In the genomic region with DNA sequence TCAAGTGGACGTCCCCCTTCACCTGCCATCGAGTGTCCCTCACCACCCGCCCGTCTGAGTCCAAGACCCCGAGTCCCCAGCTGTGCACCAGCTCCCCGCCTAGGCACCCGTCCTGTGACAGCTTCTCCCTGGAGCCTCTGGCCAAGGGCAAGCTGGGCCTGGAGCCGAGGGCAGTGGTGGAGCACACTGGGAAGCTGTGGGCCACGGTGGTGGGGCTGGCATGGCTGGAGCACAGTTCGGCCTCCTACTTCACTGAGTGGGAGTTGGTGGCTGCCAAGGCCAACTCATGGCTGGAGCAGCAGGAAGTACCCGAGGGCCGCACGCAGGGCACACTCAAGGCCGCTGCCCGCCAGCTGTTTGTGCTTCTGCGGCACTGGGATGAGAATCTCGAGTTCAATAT, we compare ENCODE assay signal across 17 cellular contexts.
DNase-seq lines count a peak whose midpoint lies in the region; ATAC-seq, FAIRE-seq and TF ChIP-seq lines count a peak whose summit lies in the region.
"Had no signal": no experiment of that assay in that cellular context is flagged by ENCODE, and none has a peak within 500 bp of the region (broad histone marks: within the 10 kb centered on the region; RNA-seq: fewer than 3 reads in every experiment).

No MANE protein-coding gene starts in this region.

- no peak for DNase-seq in IMR-90
- peak; percentile 60 for DNase-seq in kidney
- DNase-seq in posterior vena cava (ENCODE audit: low spot score): peak; percentile 71
- peak; percentile 58 for DNase-seq in testis
- no peak for DNase-seq in nucleus accumbens (lab: John Stamatoyannopoulos, UW)
- no peak for DNase-seq in OCI-LY7 (ENCODE audit: low spot score)
- DNase-seq: 8988T; CD4-positive, alpha-beta memory T cell; DMS153; DMS79; GDM1; HCEC 1CT had no signal

- H3K27ac ChIP-seq in IMR-90 (ENCODE audit: insufficient read depth, low read length) (no peak overlapping the region), kidney (ENCODE audit: low read depth in 2 of 2, low read length in 2 of 2) (no peak overlapping the region), testis (no peak overlapping the region), OCI-LY7 (ENCODE audit: low read depth, low read length, poor library complexity, severe bottlenecking) (no peak overlapping the region)
- H3K27ac ChIP-seq: BLaER1 had no signal

- H4K5ac ChIP-seq in IMR-90 (ENCODE audit: low read depth, low read length): no peak overlapping the region

- H3K18ac ChIP-seq in IMR-90 (ENCODE audit: low read depth, low read length): no peak overlapping the region

- H3K14ac ChIP-seq in IMR-90 (replicated peaks; ENCODE audit: low read depth, low read length): no peak overlapping the region

- H3K27me3 ChIP-seq in IMR-90 (ENCODE audit: control insufficient read depth, insufficient read depth, low read length): peaks cover 18% of the 10 kb centered on the region
- H3K27me3 ChIP-seq in testis: no peaks in the 10 kb centered on the region
- H3K27me3 ChIP-seq: BLaER1 had no signal

- H2BK15ac ChIP-seq in IMR-90 (ENCODE audit: low read depth, low read length): no peak overlapping the region

- no peak overlapping the region for H2BK20ac ChIP-seq in IMR-90 (ENCODE audit: low read depth, low read length)

- H3K23ac ChIP-seq in IMR-90 (ENCODE audit: low read depth, low read length): no peak overlapping the region

- H3K4me1 ChIP-seq in IMR-90 (ENCODE audit: control insufficient read depth, insufficient read depth, low read length) (peaks cover 8% of the 10 kb centered on the region; the same call in 1 of the 2 replicates), kidney (ENCODE audit: control insufficient read depth in 1 of 2, insufficient read depth in 1 of 2, low read depth in 1 of 2, low read length in 2 of 2) (peaks cover 4 to 27% of the 10 kb centered on the region in 2 donors), testis (peaks cover 18% of the 10 kb centered on the region), OCI-LY7 (ENCODE audit: insufficient read depth, low read length, poor library complexity, severe bottlenecking) (peaks cover 21% of the 10 kb centered on the region)

- no peak overlapping the region for H3K4me3 ChIP-seq in IMR-90 (ENCODE audit: insufficient read depth, low read depth, low read length)
- no peak overlapping the region for H3K4me3 ChIP-seq in kidney (ENCODE audit: low read length in 2 of 2)
- H3K4me3 ChIP-seq in testis: no peak overlapping the region
- no peak overlapping the region for H3K4me3 ChIP-seq in OCI-LY7 (ENCODE audit: low read depth, low read length, poor library complexity, severe bottlenecking)
- H3K4me3 ChIP-seq: BLaER1, GM23338 had no signal

- 75% methylated on average over 9 of the region's 17 CpGs; no CpG with 5 or more reads in 1 of the 2 experiments for WGBS in IMR-90 (ENCODE audit: extremely low coverage in 2 of 2, insufficient read length in 1 of 2), 2 experiments
- 63 to 73% methylated on average over 11 to 17 of the region's 17 CpGs for WGBS in testis, 2 donors

- in situ Hi-C loops in IMR-90 (cut with MboI; ENCODE audit: low sequenced_read_pairs): no loop called here

- no peak for TF ChIP-seq RAD21 in IMR-90 (IDR thresholded peaks at IDR 0.05; ENCODE audit: low read length)

- no peaks in the 10 kb centered on the region for H3K9me2 ChIP-seq in OCI-LY7 (ENCODE audit: insufficient read depth, low read length)

- H3K79me1 ChIP-seq in IMR-90 (ENCODE audit: low read depth in 1 of 2, low read length in 2 of 2): no peaks in the 10 kb centered on the region

- peaks cover under 1% of the 10 kb centered on the region; the same call in 1 of the 2 replicates for H4K20me1 ChIP-seq in IMR-90 (ENCODE audit: insufficient read depth, low read length)
- H4K20me1 ChIP-seq in OCI-LY7 (ENCODE audit: insufficient read depth, low read length): no peaks in the 10 kb centered on the region
- H4K20me1 ChIP-seq: BLaER1 had no signal

- dilution Hi-C loops in IMR-90 (cut with HindIII; ENCODE audit: low sequenced_read_pairs, unreplicated experiment): no loop called here

- intact Hi-C loops in IMR-90 (cut with micrococcal nuclease): no loop called here
- intact Hi-C loops in kidney (cut with DNase I): no loop called here
- intact Hi-C loops in posterior vena cava (cut with DNase I): no loop called here
- intact Hi-C loops in testis (cut with DNase I; ENCODE audit: low total_unique reads): no loop called here
- intact Hi-C loops in OCI-LY7 (cut with micrococcal nuclease; ENCODE audit: unreplicated experiment): no loop called here

- H3K9me1 ChIP-seq in IMR-90 (ENCODE audit: insufficient read depth, low read length): no peaks in the 10 kb centered on the region; the same call in 1 of the 2 replicates

- no peak overlapping the region for H2AK5ac ChIP-seq in IMR-90 (ENCODE audit: low read depth, low read length)

- H4K91ac ChIP-seq in IMR-90 (ENCODE audit: insufficient read depth, low read depth, low read length): no peak overlapping the region

- H3K4ac ChIP-seq in IMR-90 (ENCODE audit: low read depth, low read length): no peak overlapping the region

- TF ChIP-seq POLR2A in IMR-90 (IDR thresholded peaks at IDR 0.05; ENCODE audit: low read depth, low read length) (no peak), testis (IDR thresholded peaks at IDR 0.05) (no peak)

- H3K79me2 ChIP-seq in OCI-LY7 (ENCODE audit: insufficient read depth, low read depth, low read length): no peaks in the 10 kb centered on the region

- H3K9me3 ChIP-seq in IMR-90 (ENCODE audit: control insufficient read depth, insufficient read depth, low read length) (no peaks in the 10 kb centered on the region), kidney (ENCODE audit: control insufficient read depth in 1 of 2, low read length in 2 of 2) (no peaks in the 10 kb centered on the region), testis (no peaks in the 10 kb centered on the region), OCI-LY7 (ENCODE audit: low read length) (no peaks in the 10 kb centered on the region)
- H3K9me3 ChIP-seq: BLaER1 had no signal

- peak overlapping the region; percentile 26 for H2AK9ac ChIP-seq in IMR-90 (replicated peaks; ENCODE audit: low read depth, low read length, poor library complexity)

- no peak overlapping the region for H3K56ac ChIP-seq in IMR-90 (ENCODE audit: extremely low read depth, insufficient read depth, low read length)

- TF ChIP-seq CTCF in IMR-90 (conservative IDR thresholded peaks at IDR 0.05; ENCODE audit: low read depth, low read length) (no peak), kidney (IDR thresholded peaks at IDR 0.05; ENCODE audit: borderline replicate concordance, extremely low read depth, insufficient read depth) (no peak), testis (IDR thresholded peaks at IDR 0.05) (no peak), OCI-LY7 (conservative IDR thresholded peaks at IDR 0.05; ENCODE audit: low read length) (no peak)

- BruUV-seq in IMR-90 (replicated peaks; lab: Mats Ljungman, UMichigan): no TSS peak
- no TSS peak for BruUV-seq in OCI-LY7 (replicated peaks; lab: Mats Ljungman, UMichigan)

- POLR2A ChIA-PET in IMR-90 (lab: Charles Lee; ENCODE audit: unreplicated experiment) (no interaction called here), OCI-LY7 (lab: Charles Lee) (interaction anchor here (0.6 to 1.2 kb wide), 2 partner anchors 9 to 1963 kb away, joined by 3 read pairs; no protein-coding TSS in a partner anchor)

- H3K4me2 ChIP-seq in IMR-90 (ENCODE audit: low read depth, low read length): no peak overlapping the region
- H3K4me2 ChIP-seq in OCI-LY7 (ENCODE audit: low read length): no peak overlapping the region
- H3K4me2 ChIP-seq: BLaER1, GM23338 had no signal

- no peak for FAIRE-seq in kidney (lab: Jason Lieb, UNC)
- FAIRE-seq: H54, HTR-8/SVneo had no signal

- no peak overlapping the region for H2AFZ ChIP-seq in IMR-90 (replicated peaks; ENCODE audit: low read length, poor library complexity)
- no peak overlapping the region for H2AFZ ChIP-seq in OCI-LY7 (ENCODE audit: low read length)
- H2AFZ ChIP-seq: GM23338 had no signal

- H3K9ac ChIP-seq in IMR-90 (ENCODE audit: low read depth, low read length): no peak overlapping the region
- no peak overlapping the region for H3K9ac ChIP-seq in kidney (ENCODE audit: low read length in 2 of 2)
- H3K9ac ChIP-seq: BLaER1 had no signal

- ATAC-seq in IMR-90 (ENCODE audit: low read depth) (no peak), HG03039 (IDR thresholded peaks at IDR 0.05; ENCODE audit: unreplicated experiment) (no peak)
- ATAC-seq: GM23338 had no signal

- H2BK5ac ChIP-seq in IMR-90 (ENCODE audit: low read depth, low read length, poor library complexity, severe bottlenecking): no peak overlapping the region

- CTCF ChIA-PET in IMR-90 (lab: Yijun Ruan, JAX): no interaction called here
- CTCF ChIA-PET in OCI-LY7 (lab: Charles Lee; ENCODE audit: unreplicated experiment): no interaction called here

- no peak overlapping the region for H4K8ac ChIP-seq in IMR-90 (ENCODE audit: low read depth in 2 of 2, low read length in 2 of 2)

- H2BK120ac ChIP-seq in IMR-90 (ENCODE audit: low read depth, low read length): no peak overlapping the region

- H3K36me3 ChIP-seq in IMR-90 (ENCODE audit: control insufficient read depth, insufficient read depth, low read length) (no peaks in the 10 kb centered on the region), kidney (ENCODE audit: control insufficient read depth in 1 of 2, insufficient read depth in 2 of 2, low read length in 2 of 2) (no peaks in the 10 kb centered on the region), testis (ENCODE audit: low read depth, missing control alignments) (no peaks in the 10 kb centered on the region), OCI-LY7 (ENCODE audit: insufficient read depth, low read length) (no peaks in the 10 kb centered on the region)
- H3K36me3 ChIP-seq: BLaER1 had no signal

TF ChIP-seq in IMR-90, 13 proteins besides CTCF, POLR2A, EP300 and RAD21:
- TF ChIP-seq RFX5 (IDR thresholded peaks at IDR 0.05; ENCODE audit: low read depth, low read length): no peak
- no peak for TF ChIP-seq NFE2L2 (IDR thresholded peaks at IDR 0.05; ENCODE audit: low read depth, low read length)
- no peak for TF ChIP-seq CEBPB (IDR thresholded peaks at IDR 0.05; ENCODE audit: low read depth, low read length)
- TF ChIP-seq CHD1 (IDR thresholded peaks at IDR 0.05; ENCODE audit: low read depth, low read length): no peak
- TF ChIP-seq MAFK (IDR thresholded peaks at IDR 0.05; ENCODE audit: low read depth, low read length): no peak

Comparison
In these comparisons a context has a peak if more than half of its experiments do, and no peak if none do; other contexts are left out.
1. DNase-seq: peak in kidney (single experiment), posterior vena cava (single experiment) and testis (single experiment); none in IMR-90 (single experiment), nucleus accumbens (0 of 56) and OCI-LY7 (single experiment).